Comparison of ENCODE assay signal across 1 cellular context in genomic region chr6:142318714-142319113, GRCh38.
TF ChIP-seq lines count a peak whose summit lies in the region.

No MANE protein-coding gene starts in this region.

TF ChIP-seq in HepG2, 621 proteins besides CTCF, POLR2A, EP300 and RAD21:
- TF ChIP-seq RBM22 (optimal IDR thresholded peaks at IDR 0.05; ENCODE audit: low read length) (peak; percentile 78), SSRP1 (CRISPR knock-in tag; IDR thresholded peaks at IDR 0.05) (0 out of 2 replicates have a peak, but pooled peaks have one; percentile 27), ZNF775 (CRISPR knock-in tag; IDR thresholded peaks at IDR 0.05; ENCODE audit: borderline replicate concordance) (0 out of 2 replicates have a peak, but pooled peaks have one; percentile 14), RBFOX2 (IDR thresholded peaks at IDR 0.05; ENCODE audit: low read depth, low read length) (peak; percentile 48; the same call in 1 of the 2 replicates), FOXP1 (IDR thresholded peaks at IDR 0.05) (no peak), FOXP1 (CRISPR knock-in tag; IDR thresholded peaks at IDR 0.05) (no peak), TEAD3 (CRISPR knock-in tag; optimal IDR thresholded peaks at IDR 0.05; ENCODE audit: borderline replicate concordance) (peak; percentile 21)
